In genomic region chr2:185014076-185014475, GRCh38 we compare ENCODE assay signal across 34 cellular contexts.
"Had no signal": no experiment of that assay in that cellular context is flagged by ENCODE, and none has a peak within 500 bp of the region (broad histone marks: within the 10 kb centered on the region; RNA-seq: fewer than 3 reads in every experiment).

No MANE protein-coding gene starts in this region.

- H3K4me3 ChIP-seq: MG63 had no signal

- DNase-seq: Karpas-422, Kasumi-1, MG63, MM.1S, MV-4-11, NCI-H1048, NCI-H1092, NCI-H1092 treated with DMSO at 0.1 percent for 48 hours, NCI-H1105, NCI-H1105 treated with DMSO at 0.1 percent for 48 hours, NCI-H1417, NCI-H1417 treated with DMSO at 0.1 percent for 48 hours, NCI-H1436, NCI-H1436 treated with DMSO at 0.1 percent for 48 hours, NCI-H146, NCI-H1694, NCI-H1694 treated with DMSO at 0.1 percent for 48 hours, NCI-H187, NCI-H187 treated with DMSO at 0.1 percent for 48 hours, NCI-H1930, NCI-H2029, NCI-H2029 treated with DMSO at 0.1 percent for 48 hours, NCI-H2081, NCI-H2081 treated with DMSO at 0.1 percent for 48 hours, NCI-H2107, NCI-H2171, NCI-H2171 treated with DMSO at 0.1 percent for 48 hours, NCI-H2227 treated with DMSO at 0.1 percent for 48 hours, NCI-H226, NCI-H345, NCI-H446, NCI-H446 treated with DMSO at 0.1 percent for 48 hours, NCI-H510A, NCI-H510A treated with DMSO at 0.1 percent for 48 hours had no signal

- H3K36me3 ChIP-seq: MG63 had no signal

- H3K27me3 ChIP-seq: MG63 had no signal
